10 cellular contexts compared by ENCODE assay signal in the genomic region with DNA sequence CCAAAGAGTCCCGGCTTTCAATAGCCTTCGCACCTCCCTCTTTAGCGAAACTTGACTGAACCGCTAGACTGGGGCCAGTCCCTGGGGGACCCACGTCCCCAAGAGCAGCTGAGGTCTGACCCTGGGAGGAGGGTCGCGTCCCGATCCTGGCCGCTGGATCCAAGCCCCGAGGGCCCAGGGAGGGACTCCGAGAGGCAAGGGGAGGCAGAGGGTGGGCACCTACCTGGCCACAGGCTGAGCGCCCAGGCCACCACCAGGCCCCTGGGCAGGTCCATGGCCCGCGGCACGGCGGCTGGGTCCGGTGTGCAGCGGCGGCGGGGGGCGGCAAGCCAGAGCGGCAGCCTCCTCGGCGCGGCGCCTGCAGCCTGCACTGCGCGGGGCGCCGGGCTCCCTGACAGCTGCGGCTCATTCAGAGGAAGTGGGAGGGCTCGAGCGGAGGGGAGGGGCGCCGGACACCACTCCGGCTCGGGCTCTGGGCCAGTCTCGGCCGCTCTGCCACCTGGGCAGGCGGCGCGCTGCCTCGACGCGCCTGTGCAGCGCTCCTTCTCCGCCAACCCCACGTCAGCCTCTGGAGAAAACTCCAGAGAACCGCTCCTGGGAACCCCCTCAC. TPM values are rescaled to one million over a fixed set of nuclear protein-coding genes. Genes with fewer than 3 reads are reported as not detected.
DNase-seq lines count a peak whose midpoint lies in the region; ATAC-seq and TF ChIP-seq lines count a peak whose summit lies in the region.
"Had no signal": no experiment of that assay in that cellular context is flagged by ENCODE, and none has a peak within 500 bp of the region (broad histone marks: within the 10 kb centered on the region; RNA-seq: fewer than 3 reads in every experiment).

A gene with protein sequence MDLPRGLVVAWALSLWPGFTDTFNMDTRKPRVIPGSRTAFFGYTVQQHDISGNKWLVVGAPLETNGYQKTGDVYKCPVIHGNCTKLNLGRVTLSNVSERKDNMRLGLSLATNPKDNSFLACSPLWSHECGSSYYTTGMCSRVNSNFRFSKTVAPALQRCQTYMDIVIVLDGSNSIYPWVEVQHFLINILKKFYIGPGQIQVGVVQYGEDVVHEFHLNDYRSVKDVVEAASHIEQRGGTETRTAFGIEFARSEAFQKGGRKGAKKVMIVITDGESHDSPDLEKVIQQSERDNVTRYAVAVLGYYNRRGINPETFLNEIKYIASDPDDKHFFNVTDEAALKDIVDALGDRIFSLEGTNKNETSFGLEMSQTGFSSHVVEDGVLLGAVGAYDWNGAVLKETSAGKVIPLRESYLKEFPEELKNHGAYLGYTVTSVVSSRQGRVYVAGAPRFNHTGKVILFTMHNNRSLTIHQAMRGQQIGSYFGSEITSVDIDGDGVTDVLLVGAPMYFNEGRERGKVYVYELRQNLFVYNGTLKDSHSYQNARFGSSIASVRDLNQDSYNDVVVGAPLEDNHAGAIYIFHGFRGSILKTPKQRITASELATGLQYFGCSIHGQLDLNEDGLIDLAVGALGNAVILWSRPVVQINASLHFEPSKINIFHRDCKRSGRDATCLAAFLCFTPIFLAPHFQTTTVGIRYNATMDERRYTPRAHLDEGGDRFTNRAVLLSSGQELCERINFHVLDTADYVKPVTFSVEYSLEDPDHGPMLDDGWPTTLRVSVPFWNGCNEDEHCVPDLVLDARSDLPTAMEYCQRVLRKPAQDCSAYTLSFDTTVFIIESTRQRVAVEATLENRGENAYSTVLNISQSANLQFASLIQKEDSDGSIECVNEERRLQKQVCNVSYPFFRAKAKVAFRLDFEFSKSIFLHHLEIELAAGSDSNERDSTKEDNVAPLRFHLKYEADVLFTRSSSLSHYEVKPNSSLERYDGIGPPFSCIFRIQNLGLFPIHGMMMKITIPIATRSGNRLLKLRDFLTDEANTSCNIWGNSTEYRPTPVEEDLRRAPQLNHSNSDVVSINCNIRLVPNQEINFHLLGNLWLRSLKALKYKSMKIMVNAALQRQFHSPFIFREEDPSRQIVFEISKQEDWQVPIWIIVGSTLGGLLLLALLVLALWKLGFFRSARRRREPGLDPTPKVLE (minus strand): TSS at position 372 of the 610 bp plus-strand sequence. CDS start 97 bp downstream, at position 275.

- TF ChIP-seq POLR2A in upper lobe of left lung (IDR thresholded peaks at IDR 0.05), result no peak

- no peak within 1 kb of the TSS for H3K9ac ChIP-seq in liver (ENCODE audit: low read depth in 1 of 2, low read length in 2 of 2)

- H3K4me3 ChIP-seq in choroid plexus epithelial cell (ENCODE audit: low read depth, low read length) (peak within 1 kb of the TSS; percentile 64), liver (ENCODE audit: low read depth in 1 of 3, low read length in 3 of 3) (peak within 1 kb of the TSS in 2 of 3 donors; percentile 10 to 39), upper lobe of left lung (peak within 1 kb of the TSS; percentile 28 to 47 (median 37))

- WGBS in liver, result 2% methylated on average over 49 of the region's 49 CpGs
- 0 to 1% methylated on average over 5 to 15 of the region's 49 CpGs for WGBS in upper lobe of left lung, 2 donors

- H3K36me3 ChIP-seq in liver (ENCODE audit: control insufficient read depth in 4 of 4, insufficient read depth in 3 of 4, low read depth in 1 of 4, low read length in 3 of 4), result no peaks in the 10 kb centered on the region
- no peaks in the 10 kb centered on the region for H3K36me3 ChIP-seq in upper lobe of left lung

- H3K9me3 ChIP-seq in liver (ENCODE audit: control insufficient read depth in 4 of 4, low read length in 3 of 4) (no peaks in the 10 kb centered on the region), upper lobe of left lung (no peaks in the 10 kb centered on the region)

- TF ChIP-seq CTCF in choroid plexus epithelial cell (conservative IDR thresholded peaks at IDR 0.05; ENCODE audit: low read depth, low read length), result no peak
- TF ChIP-seq CTCF in liver (IDR thresholded peaks at IDR 0.05; ENCODE audit: low read depth, low read length, missing input control), result no peak
- TF ChIP-seq CTCF in upper lobe of left lung (IDR thresholded peaks at IDR 0.05), result no peak

- H3K27ac ChIP-seq in liver (ENCODE audit: low read depth in 1 of 2, low read length in 2 of 2) (no peak within 1 kb of the TSS), upper lobe of left lung (peak within 1 kb of the TSS in 1 of 4 donors; percentile 14)
- H3K27ac ChIP-seq: 22Rv1 had no signal

- peak; percentile 0 for DNase-seq in DMS79 treated with DMSO at 0.1 percent for 48 hours (lab: John Stamatoyannopoulos, UW)
- DNase-seq in DMS79 (lab: John Stamatoyannopoulos, UW), result no peak
- peak; percentile 37 for DNase-seq in NCI-H510A (lab: John Stamatoyannopoulos, UW)
- peak; percentile 58 for DNase-seq in choroid plexus epithelial cell (ENCODE audit: low read depth)
- DNase-seq in upper lobe of left lung, result peak; percentile 53 to 90
- DNase-seq: activated B cell treated with CpG ODN at 0.5 μM for 24 hours had no signal

- peaks cover 0 to 13% (median 7%) of the 10 kb centered on the region in 4 donors for H3K4me1 ChIP-seq in liver (ENCODE audit: control insufficient read depth in 4 of 4, insufficient read depth in 4 of 4, low read length in 3 of 4)
- H3K4me1 ChIP-seq in upper lobe of left lung, result peaks cover 15 to 18% (median 17%) of the 10 kb centered on the region in 4 donors

- no peak for TF ChIP-seq EP300 in upper lobe of left lung (IDR thresholded peaks at IDR 0.05)

- H3K27me3 ChIP-seq in liver (ENCODE audit: control insufficient read depth in 4 of 4, insufficient read depth in 4 of 4, low read length in 3 of 4) (peaks cover 0 to 28% (median 12%) of the 10 kb centered on the region in 4 donors), upper lobe of left lung (peaks cover 0 to 26% (median 12%) of the 10 kb centered on the region in 4 donors)

- ATAC-seq in upper lobe of left lung (ENCODE audit: low FRiP score in 2 of 2) (peak; percentile 72 to 89), GM18520 (IDR thresholded peaks at IDR 0.05; ENCODE audit: unreplicated experiment) (no peak), GM21381 (IDR thresholded peaks at IDR 0.05; ENCODE audit: unreplicated experiment) (no peak)

- no peak for TF ChIP-seq RAD21 in liver (IDR thresholded peaks at IDR 0.05)

TF ChIP-seq in liver, 16 proteins besides CTCF, POLR2A, EP300 and RAD21 (continues in another document):
- TF ChIP-seq TAF1 (conservative IDR thresholded peaks at IDR 0.05) (no peak), YY1 (IDR thresholded peaks at IDR 0.05) (no peak), HNF4G (IDR thresholded peaks at IDR 0.05) (no peak), FOXA2 (IDR thresholded peaks at IDR 0.05) (no peak), HNF4A (conservative IDR thresholded peaks at IDR 0.05) (no peak), FOXA1 (IDR thresholded peaks at IDR 0.05) (no peak), JUND (IDR thresholded peaks at IDR 0.05) (no peak), NR2F2 (IDR thresholded peaks at IDR 0.05) (no peak), GABPA (IDR thresholded peaks at IDR 0.05 in 1 of 2, conservative IDR thresholded peaks at IDR 0.05 in 1 of 2) (no peak), RXRA (IDR thresholded peaks at IDR 0.05) (no peak)
- TF ChIP-seq, protein P1, sequence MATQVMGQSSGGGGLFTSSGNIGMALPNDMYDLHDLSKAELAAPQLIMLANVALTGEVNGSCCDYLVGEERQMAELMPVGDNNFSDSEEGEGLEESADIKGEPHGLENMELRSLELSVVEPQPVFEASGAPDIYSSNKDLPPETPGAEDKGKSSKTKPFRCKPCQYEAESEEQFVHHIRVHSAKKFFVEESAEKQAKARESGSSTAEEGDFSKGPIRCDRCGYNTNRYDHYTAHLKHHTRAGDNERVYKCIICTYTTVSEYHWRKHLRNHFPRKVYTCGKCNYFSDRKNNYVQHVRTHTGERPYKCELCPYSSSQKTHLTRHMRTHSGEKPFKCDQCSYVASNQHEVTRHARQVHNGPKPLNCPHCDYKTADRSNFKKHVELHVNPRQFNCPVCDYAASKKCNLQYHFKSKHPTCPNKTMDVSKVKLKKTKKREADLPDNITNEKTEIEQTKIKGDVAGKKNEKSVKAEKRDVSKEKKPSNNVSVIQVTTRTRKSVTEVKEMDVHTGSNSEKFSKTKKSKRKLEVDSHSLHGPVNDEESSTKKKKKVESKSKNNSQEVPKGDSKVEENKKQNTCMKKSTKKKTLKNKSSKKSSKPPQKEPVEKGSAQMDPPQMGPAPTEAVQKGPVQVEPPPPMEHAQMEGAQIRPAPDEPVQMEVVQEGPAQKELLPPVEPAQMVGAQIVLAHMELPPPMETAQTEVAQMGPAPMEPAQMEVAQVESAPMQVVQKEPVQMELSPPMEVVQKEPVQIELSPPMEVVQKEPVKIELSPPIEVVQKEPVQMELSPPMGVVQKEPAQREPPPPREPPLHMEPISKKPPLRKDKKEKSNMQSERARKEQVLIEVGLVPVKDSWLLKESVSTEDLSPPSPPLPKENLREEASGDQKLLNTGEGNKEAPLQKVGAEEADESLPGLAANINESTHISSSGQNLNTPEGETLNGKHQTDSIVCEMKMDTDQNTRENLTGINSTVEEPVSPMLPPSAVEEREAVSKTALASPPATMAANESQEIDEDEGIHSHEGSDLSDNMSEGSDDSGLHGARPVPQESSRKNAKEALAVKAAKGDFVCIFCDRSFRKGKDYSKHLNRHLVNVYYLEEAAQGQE (IDR thresholded peaks at IDR 0.05), result no peak
- TF ChIP-seq, protein P2, sequence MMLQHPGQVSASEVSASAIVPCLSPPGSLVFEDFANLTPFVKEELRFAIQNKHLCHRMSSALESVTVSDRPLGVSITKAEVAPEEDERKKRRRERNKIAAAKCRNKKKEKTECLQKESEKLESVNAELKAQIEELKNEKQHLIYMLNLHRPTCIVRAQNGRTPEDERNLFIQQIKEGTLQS (IDR thresholded peaks at IDR 0.05), result no peak
- TF ChIP-seq, protein P3, sequence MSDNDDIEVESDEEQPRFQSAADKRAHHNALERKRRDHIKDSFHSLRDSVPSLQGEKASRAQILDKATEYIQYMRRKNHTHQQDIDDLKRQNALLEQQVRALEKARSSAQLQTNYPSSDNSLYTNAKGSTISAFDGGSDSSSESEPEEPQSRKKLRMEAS (IDR thresholded peaks at IDR 0.05), result no peak

RNA-seq across cellular contexts. Expression of the gene that starts here (rescaled TPM):
- total RNA-seq in liver (1 to 10 TPM in 1 of 2 donors, under 1 TPM in 1; 0.92 to 1.0 TPM), upper lobe of left lung (1 to 10 TPM in 5 of 6 donors, under 1 TPM in 1; 0.49 to 6.9 (median 1.4) TPM)
- polyA plus RNA-seq in liver, result under 1 TPM; 0.32 to 0.42 TPM
- total RNA-seq: activated B cell treated with CpG ODN at 0.5 μM for 24 hours had no signal

Comparison
In these comparisons a context has a peak if more than half of its experiments do, and no peak if none do; other contexts are left out.
1. ATAC-seq: peak in upper lobe of left lung (2 of 2); none in GM18520 (single experiment) and GM21381 (single experiment).
2. Peak in every context shown above with its lines, with median percentiles within 50 percentile points of each other: H3K4me3 ChIP-seq.